Comparison of ENCODE assay signal across 8 cellular contexts in the genomic region with DNA sequence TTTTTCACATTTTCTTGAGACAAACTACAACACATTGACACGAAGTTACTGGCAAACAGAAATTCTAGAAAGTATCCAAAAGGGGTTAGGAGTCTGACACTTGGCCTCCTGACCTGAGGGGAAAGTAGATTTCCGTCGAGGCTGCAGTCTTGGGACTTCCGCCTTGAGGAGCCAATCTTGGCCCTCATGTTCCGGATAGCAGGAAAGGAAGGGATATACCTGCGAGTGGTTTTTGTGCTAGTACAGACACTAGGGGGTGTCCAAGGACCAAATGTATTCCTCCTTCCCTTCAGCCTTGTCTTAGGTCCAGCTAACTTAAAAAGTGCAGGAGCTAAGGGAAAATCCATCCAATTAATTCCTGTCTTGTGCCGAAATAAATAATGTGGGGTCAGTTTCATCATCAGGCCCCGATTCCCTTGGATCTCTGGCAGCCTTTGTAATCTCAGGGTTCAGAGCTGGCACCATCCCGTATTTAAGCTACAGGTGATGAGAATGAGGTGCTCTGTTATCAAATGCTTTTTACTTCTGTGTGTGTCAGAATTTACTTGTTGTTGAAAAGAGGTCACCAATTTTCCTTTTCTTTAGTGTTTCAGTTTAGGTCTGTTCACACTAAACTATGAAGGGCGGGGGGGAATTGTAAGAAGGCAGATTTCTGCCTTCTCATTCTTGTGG.
DNase-seq lines count a peak whose midpoint lies in the region; ATAC-seq, FAIRE-seq and TF ChIP-seq lines count a peak whose summit lies in the region.

No MANE protein-coding gene starts in this region.

- no peak for TF ChIP-seq POLR2A in A549 (IDR thresholded peaks at IDR 0.05; ENCODE audit: low read length)

- no peaks in the 10 kb centered on the region for H3K79me2 ChIP-seq in PC-3 (ENCODE audit: low read length)

- H3K9me3 ChIP-seq in A549 (no peaks in the 10 kb centered on the region), PC-3 (ENCODE audit: low read length) (no peaks in the 10 kb centered on the region), colonic mucosa (no peaks in the 10 kb centered on the region)

- no peaks in the 10 kb centered on the region for H3K4me1 ChIP-seq in A549
- H3K4me1 ChIP-seq in PC-3 (ENCODE audit: insufficient read depth, low read length): peaks cover 21% of the 10 kb centered on the region
- no peaks in the 10 kb centered on the region for H3K4me1 ChIP-seq in colonic mucosa

- H3K9me2 ChIP-seq in PC-3 (replicated peaks; ENCODE audit: low read length): no peaks in the 10 kb centered on the region

- H3K4me3 ChIP-seq in A549 (no peak overlapping the region), LNCaP clone FGC (ENCODE audit: low read depth, low read length) (no peak overlapping the region), PC-3 (ENCODE audit: low read length) (no peak overlapping the region), colonic mucosa (no peak overlapping the region)

- CTCF ChIA-PET in A549 (lab: Yijun Ruan, JAX) (interaction anchor here (0.6 to 2.3 kb wide), 20 partner anchors 12 to 1979 kb away, joined by 3 to 19 read pairs (median 3); no protein-coding TSS in a partner anchor), HEK293T (lab: Yijun Ruan, JAX) (interaction anchor here (0.5 to 0.8 kb wide), 2 partner anchors 155 to 1167 kb away, joined by 3 to 4 read pairs; no protein-coding TSS in a partner anchor), PC-3 (lab: Charles Lee) (interaction anchor here (0.6 to 1.4 kb wide), 3 partner anchors 63 to 109 kb away, joined by 3 to 28 read pairs (median 5); no protein-coding TSS in a partner anchor)

- H3F3A ChIP-seq in PC-3 (ENCODE audit: low read length, unreplicated experiment): no peaks in the 10 kb centered on the region

- WGBS in A549 (ENCODE audit: missing lambda C conversion rate): 15% methylated on average over 10 of the region's 10 CpGs

- peak; percentile 86 for TF ChIP-seq CTCF in A549 (IDR thresholded peaks at IDR 0.05)
- peak; percentile 72 for TF ChIP-seq CTCF in GM12872 (IDR thresholded peaks at IDR 0.05; ENCODE audit: insufficient read depth, low read depth, low read length)
- TF ChIP-seq CTCF in LNCaP clone FGC (IDR thresholded peaks at IDR 0.05; ENCODE audit: control insufficient read depth, extremely low read depth, insufficient read depth): peak; percentile 58
- TF ChIP-seq CTCF in PC-3 (conservative IDR thresholded peaks at IDR 0.05; ENCODE audit: low read depth, low read length): peak; percentile 91
- TF ChIP-seq CTCF in colonic mucosa (IDR thresholded peaks at IDR 0.05): peak; percentile 40

- H3K27ac ChIP-seq in A549 (no peak overlapping the region), PC-3 (ENCODE audit: low read length) (no peak overlapping the region), colonic mucosa (no peak overlapping the region)

- no peak for TF ChIP-seq EP300 in A549 (IDR thresholded peaks at IDR 0.05)

- no peaks in the 10 kb centered on the region for H3K27me3 ChIP-seq in PC-3 (ENCODE audit: low read length)
- H3K27me3 ChIP-seq in colonic mucosa: no peaks in the 10 kb centered on the region

- ATAC-seq in A549 (peak; percentile 99 to 100), PC-3 (peak; percentile 87)

- FAIRE-seq in A549 (lab: Jason Lieb, UNC): no peak

- H3K4me2 ChIP-seq in A549 (peak overlapping the region; percentile 52), PC-3 (ENCODE audit: low read length) (peak overlapping the region; percentile 41; the same call in 1 of the 2 replicates)

- no peaks in the 10 kb centered on the region for H4K20me1 ChIP-seq in PC-3 (ENCODE audit: low read length)

- no peaks in the 10 kb centered on the region for H3K36me3 ChIP-seq in PC-3 (ENCODE audit: low read depth, low read length)
- no peaks in the 10 kb centered on the region for H3K36me3 ChIP-seq in colonic mucosa

- BruUV-seq in PC-3 (replicated peaks; lab: Mats Ljungman, UMichigan): no TSS peak

- DNase-seq in A549 (ENCODE audit: low read depth in 1 of 2, low spot score in 1 of 2) (peak; percentile 44 to 87), HEK293T (ENCODE audit: extremely low spot score) (peak; percentile 67), LNCaP clone FGC (ENCODE audit: low read depth) (peak; percentile 34), PC-3 (peak; percentile 86), colonic mucosa (peak; percentile 26), medulla oblongata (ENCODE audit: extremely low spot score) (peak; percentile 69)
- no peak for DNase-seq in effector CD4-positive, alpha-beta T cell

- TF ChIP-seq RAD21 in A549 (conservative IDR thresholded peaks at IDR 0.05 in 1 of 2, IDR thresholded peaks at IDR 0.05 in 1 of 2): peak; percentile 95 to 96

- H2AFZ ChIP-seq in PC-3 (ENCODE audit: low read length): peak overlapping the region; percentile 71

- intact Hi-C loops in PC-3 (cut with micrococcal nuclease): loop anchor here (1.0 to 5.0 kb wide), 8 partner anchors 43 to 851 kb away; no protein-coding TSS in a partner anchor
- intact Hi-C loops in colonic mucosa (cut with DNase I): no loop called here

- POLR2A ChIA-PET in A549 (lab: Yijun Ruan, JAX): interaction anchor here (0.5 kb wide), 1 partner anchor 64 kb away, joined by 3 read pairs; no protein-coding TSS in a partner anchor
- POLR2A ChIA-PET in HEK293T (lab: Yijun Ruan, JAX): no interaction called here
- POLR2A ChIA-PET in PC-3 (lab: Charles Lee; ENCODE audit: unreplicated experiment): interaction anchor here (0.7 kb wide), 1 partner anchor 828 kb away, joined by 5 read pairs; no protein-coding TSS in a partner anchor

- H3K9ac ChIP-seq in PC-3 (ENCODE audit: low read length) (no peak overlapping the region), colonic mucosa (ENCODE audit: low read depth in 2 of 2, low read length in 2 of 2) (no peak overlapping the region)

TF ChIP-seq in A549, 52 proteins besides CTCF, POLR2A, EP300 and RAD21:
- TF ChIP-seq MAFK (IDR thresholded peaks at IDR 0.05; ENCODE audit: partially characterized antibody) (peak; percentile 30), SMC3 (IDR thresholded peaks at IDR 0.05) (peak; percentile 89), EHMT2 (IDR thresholded peaks at IDR 0.05; ENCODE audit: low read depth) (no peak), GATA3 (IDR thresholded peaks at IDR 0.05; ENCODE audit: borderline replicate concordance) (no peak)
- TF ChIP-seq, protein P1, sequence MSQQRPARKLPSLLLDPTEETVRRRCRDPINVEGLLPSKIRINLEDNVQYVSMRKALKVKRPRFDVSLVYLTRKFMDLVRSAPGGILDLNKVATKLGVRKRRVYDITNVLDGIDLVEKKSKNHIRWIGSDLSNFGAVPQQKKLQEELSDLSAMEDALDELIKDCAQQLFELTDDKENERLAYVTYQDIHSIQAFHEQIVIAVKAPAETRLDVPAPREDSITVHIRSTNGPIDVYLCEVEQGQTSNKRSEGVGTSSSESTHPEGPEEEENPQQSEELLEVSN (IDR thresholded peaks at IDR 0.05; ENCODE audit: borderline replicate concordance, low read depth): peak; percentile 74; the same call in 1 of the 2 replicates
- TF ChIP-seq, protein P2, sequence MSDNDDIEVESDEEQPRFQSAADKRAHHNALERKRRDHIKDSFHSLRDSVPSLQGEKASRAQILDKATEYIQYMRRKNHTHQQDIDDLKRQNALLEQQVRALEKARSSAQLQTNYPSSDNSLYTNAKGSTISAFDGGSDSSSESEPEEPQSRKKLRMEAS (IDR thresholded peaks at IDR 0.05): peak; percentile 74

TF ChIP-seq in HEK293T, 16 proteins besides CTCF, POLR2A, EP300 and RAD21:
- TF ChIP-seq SUZ12 (IDR thresholded peaks at IDR 0.05) (no peak), L3MBTL2 (conservative IDR thresholded peaks at IDR 0.05) (peak; percentile 92)

Comparison
In these comparisons a context has a peak if more than half of its experiments do, and no peak if none do; other contexts are left out.
1. CTCF ChIP-seq: peak in every context shown above with its lines; median percentile 91 in PC-3; 86 in A549; 72 in GM12872; 58 in LNCaP clone FGC; 40 in colonic mucosa.